Comparison of ENCODE assay signal across 1 cellular context in genomic region chr2:223920109-223920508, GRCh38.
A peak's percentile ranks its signal among the peaks of the same experiment; 100 is the strongest.
TF ChIP-seq lines count a peak whose summit lies in the region.

No MANE protein-coding gene starts in this region.

TF ChIP-seq in HepG2, 621 proteins besides CTCF, POLR2A, EP300 and RAD21:
- TF ChIP-seq GMEB2 (CRISPR knock-in tag; IDR thresholded peaks at IDR 0.05; ENCODE audit: low read depth) (no peak), ZC3H4 (CRISPR knock-in tag; IDR thresholded peaks at IDR 0.05; ENCODE audit: borderline replicate concordance) (no peak), ZBTB14 (CRISPR knock-in tag; IDR thresholded peaks at IDR 0.05) (0 out of 2 replicates have a peak, but pooled peaks have one; percentile 21), ZNF678 (CRISPR knock-in tag; IDR thresholded peaks at IDR 0.05) (no peak), TAF1 (CRISPR knock-in tag; IDR thresholded peaks at IDR 0.05) (no peak)
TF ChIP-seq in HepG2: peak in this region for 1.
